15 cellular contexts compared by ENCODE assay signal in the genomic region with DNA sequence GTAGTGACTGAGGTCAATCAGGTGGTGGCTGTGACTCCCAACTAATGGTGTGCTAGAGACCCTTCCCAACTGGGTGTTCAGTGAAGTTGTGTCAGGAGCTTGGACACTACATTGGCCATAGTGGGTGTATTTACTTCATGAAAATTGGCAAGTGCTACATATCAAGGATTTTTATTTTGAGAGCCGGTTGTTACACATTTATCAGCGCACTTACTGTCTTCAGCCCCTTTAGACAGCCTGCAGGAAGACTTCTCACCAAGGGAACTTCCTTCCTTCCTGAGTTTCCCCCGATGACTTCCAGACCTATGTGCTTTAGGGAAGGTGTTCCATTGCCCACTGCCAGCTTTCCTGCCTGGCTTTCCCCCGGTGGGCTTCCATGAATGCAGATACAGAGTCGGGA.
DNase-seq lines count a peak whose midpoint lies in the region; ATAC-seq and TF ChIP-seq lines count a peak whose summit lies in the region.
"Had no signal": no experiment of that assay in that cellular context is flagged by ENCODE, and none has a peak within 500 bp of the region (broad histone marks: within the 10 kb centered on the region; RNA-seq: fewer than 3 reads in every experiment).

No MANE protein-coding gene starts in this region.

- H2BK120ac ChIP-seq in mesendoderm (ENCODE audit: low read depth, low read length): no peak overlapping the region

- 0 out of 22 replicates have a peak, but pooled peaks cover 0 to 3% (median 0%) of the 10 kb centered on the region in 11 experiments for H3K27me3 ChIP-seq in BLaER1 treated with 17β-estradiol and CSF1 and Interleukin-3, amounts not matched to agents 10 nM and 100 nM
- no peaks in the 10 kb centered on the region for H3K27me3 ChIP-seq in RWPE2 (ENCODE audit: insufficient read depth, poor library complexity, severe bottlenecking)
- no peaks in the 10 kb centered on the region for H3K27me3 ChIP-seq in sigmoid colon
- no peaks in the 10 kb centered on the region for H3K27me3 ChIP-seq in mesendoderm (ENCODE audit: insufficient read depth, low read length, poor library complexity)

- H3K36me3 ChIP-seq in BLaER1 treated with 17β-estradiol and CSF1 and Interleukin-3, amounts not matched to agents 10 nM and 100 nM: no peaks in the 10 kb centered on the region
- H3K36me3 ChIP-seq in RWPE2 (ENCODE audit: low read depth): no peaks in the 10 kb centered on the region
- H3K36me3 ChIP-seq in sigmoid colon: no peaks in the 10 kb centered on the region
- H3K36me3 ChIP-seq in mesendoderm (ENCODE audit: control insufficient read depth, insufficient read depth, low read length): no peaks in the 10 kb centered on the region

- H3K9me3 Mint-ChIP-seq in endothelial cell (ENCODE audit: unreplicated experiment): no peaks in the 10 kb centered on the region
- H3K9me3 Mint-ChIP-seq: H9 had no signal

- no peak for TF ChIP-seq POLR2A in sigmoid colon (IDR thresholded peaks at IDR 0.05)

- H3K4me3 ChIP-seq in BLaER1 treated with 17β-estradiol and CSF1 and Interleukin-3, amounts not matched to agents 10 nM and 100 nM: no peak overlapping the region
- H3K4me3 ChIP-seq in RWPE2 (ENCODE audit: severe bottlenecking) (no peak overlapping the region), sigmoid colon (no peak overlapping the region), mesendoderm (ENCODE audit: low read length) (no peak overlapping the region)
- H3K4me3 ChIP-seq: SK-N-MC had no signal

- H2BK15ac ChIP-seq in mesendoderm (replicated peaks; ENCODE audit: low read depth): no peak overlapping the region

- 42 to 72% methylated on average over 5 of the region's 5 CpGs for WGBS in sigmoid colon, 2 donors
- no CpG with 5 or more reads among the region's 5 CpGs for WGBS in mesendoderm (ENCODE audit: extremely low coverage, insufficient coverage, low lambda C conversion rate)

- DNase-seq in RWPE2 (ENCODE audit: low spot score) (no peak), endothelial cell (ENCODE audit: low spot score) (no peak), sigmoid colon (no peak), NCI-H345 treated with DMSO at 0.1 percent for 48 hours (lab: John Stamatoyannopoulos, UW; ENCODE audit: unreplicated experiment) (no peak), mesendoderm (no peak), NCI-H774 (lab: John Stamatoyannopoulos, UW) (no peak)
- DNase-seq: H9, KG1, MV-4-11, NCI-H2107, Right ventricle myocardium superior had no signal

- peak overlapping the region; percentile 32 for H3K4me3 Mint-ChIP-seq in endothelial cell (ENCODE audit: unreplicated experiment)
- H3K4me3 Mint-ChIP-seq: H9 had no signal

- H3K27ac Mint-ChIP-seq in endothelial cell (ENCODE audit: unreplicated experiment): peak overlapping the region; percentile 87
- H3K27ac Mint-ChIP-seq: CD14-positive monocyte had no signal

- no peaks in the 10 kb centered on the region for H3K9me3 ChIP-seq in BLaER1 treated with 17β-estradiol and CSF1 and Interleukin-3, amounts not matched to agents 10 nM and 100 nM (replicated peaks in 1 of 11)
- H3K9me3 ChIP-seq in RWPE2 (ENCODE audit: severe bottlenecking) (no peaks in the 10 kb centered on the region), sigmoid colon (no peaks in the 10 kb centered on the region)

- no peak overlapping the region for H3K27ac ChIP-seq in BLaER1 treated with 17β-estradiol and CSF1 and Interleukin-3, amounts not matched to agents 10 nM and 100 nM
- H3K27ac ChIP-seq in RWPE2 (ENCODE audit: poor library complexity, severe bottlenecking): peak overlapping the region; percentile 94
- peak overlapping the region in 3 of 4 donors; percentile 62 to 79 (median 69) for H3K27ac ChIP-seq in sigmoid colon
- no peak overlapping the region for H3K27ac ChIP-seq in mesendoderm (ENCODE audit: low read depth, low read length)
- H3K27ac ChIP-seq: SK-N-MC had no signal

- no peak overlapping the region for H2AK5ac ChIP-seq in mesendoderm (ENCODE audit: low read length)

- H3K79me2 ChIP-seq in mesendoderm (ENCODE audit: control insufficient read depth, insufficient read depth, low read length): no peaks in the 10 kb centered on the region

- H3K36me3 Mint-ChIP-seq in endothelial cell (ENCODE audit: low read depth, unreplicated experiment): no peaks in the 10 kb centered on the region
- H3K36me3 Mint-ChIP-seq: CD14-positive monocyte had no signal

- H3K18ac ChIP-seq in mesendoderm (ENCODE audit: low read length): no peak overlapping the region

- no peak for ATAC-seq in RWPE2 (ENCODE audit: low read depth)
- ATAC-seq: Panc1 had no signal

- H3K4ac ChIP-seq in mesendoderm (ENCODE audit: low read depth, low read length): no peak overlapping the region

- H4K5ac ChIP-seq in mesendoderm (ENCODE audit: low read length): no peak overlapping the region

- H3K4me1 Mint-ChIP-seq in endothelial cell (ENCODE audit: unreplicated experiment): peaks cover 39% of the 10 kb centered on the region
- H3K4me1 Mint-ChIP-seq: CD14-positive monocyte had no signal

- no peak for TF ChIP-seq EP300 in sigmoid colon (IDR thresholded peaks at IDR 0.05)

- H4K8ac ChIP-seq in mesendoderm (ENCODE audit: low read depth, low read length): no peak overlapping the region

- H3K79me1 ChIP-seq in mesendoderm (ENCODE audit: low read length): no peaks in the 10 kb centered on the region

- peaks cover 2% of the 10 kb centered on the region for H3K27me3 Mint-ChIP-seq in endothelial cell (ENCODE audit: unreplicated experiment)

- intact Hi-C loops in sigmoid colon (cut with DNase I): loop anchor here (2.0 kb wide), 1 partner anchor 16 kb away; no protein-coding TSS in a partner anchor

- no peak overlapping the region for H3K23ac ChIP-seq in mesendoderm (ENCODE audit: low read length)

- H4K20me1 ChIP-seq in BLaER1 treated with 17β-estradiol and CSF1 and Interleukin-3, amounts not matched to agents 10 nM and 100 nM: no peaks in the 10 kb centered on the region

- no peak overlapping the region for H2BK5ac ChIP-seq in mesendoderm (ENCODE audit: low read length)

- no peak overlapping the region for H3K56ac ChIP-seq in mesendoderm (ENCODE audit: low read length)

- TF ChIP-seq CTCF in RWPE2 (IDR thresholded peaks at IDR 0.05; ENCODE audit: poor library complexity, severe bottlenecking): no peak
- TF ChIP-seq CTCF in endothelial cell (IDR thresholded peaks at IDR 0.05; ENCODE audit: unreplicated experiment): no peak
- no peak for TF ChIP-seq CTCF in sigmoid colon (IDR thresholded peaks at IDR 0.05)

- H3K4me2 ChIP-seq in BLaER1 treated with 17β-estradiol and CSF1 and Interleukin-3, amounts not matched to agents 10 nM and 100 nM: peak overlapping the region in 8 of 11 experiments; percentile 4 to 55 (median 24); a peak in 12 of 22 replicates
- no peak overlapping the region for H3K4me2 ChIP-seq in mesendoderm (ENCODE audit: low read length)

- H3K9ac ChIP-seq in BLaER1 treated with 17β-estradiol and CSF1 and Interleukin-3, amounts not matched to agents 10 nM and 100 nM: no peak overlapping the region
- H3K9ac ChIP-seq in mesendoderm (ENCODE audit: low read length): no peak overlapping the region

- H3K4me1 ChIP-seq in BLaER1 treated with 17β-estradiol and CSF1 and Interleukin-3, amounts not matched to agents 10 nM and 100 nM: peaks cover 0 to 11% (median 6%) of the 10 kb centered on the region in 10 experiments; a peak in 8 of 20 replicates
- H3K4me1 ChIP-seq in RWPE2 (ENCODE audit: insufficient read depth, poor library complexity, severe bottlenecking) (peaks cover 38% of the 10 kb centered on the region), sigmoid colon (peaks cover 0 to 60% (median 51%) of the 10 kb centered on the region in 4 donors), mesendoderm (ENCODE audit: control insufficient read depth, low read depth, low read length) (peaks cover 9% of the 10 kb centered on the region)

Comparison
In these comparisons a context has a peak if more than half of its experiments do, and no peak if none do; other contexts are left out.
1. H3K27ac ChIP-seq: peak in RWPE2 (single experiment) and sigmoid colon (3 of 4); none in BLaER1 treated with 17β-estradiol and CSF1 and Interleukin-3, amounts not matched to agents 10 nM and 100 nM (0 of 11) and mesendoderm (single experiment).